In genomic region chr21:33071878-33072306, GRCh38 we compare ENCODE assay signal across 8 cellular contexts. TPM values are rescaled to one million over a fixed set of nuclear protein-coding genes. Genes with fewer than 3 reads are reported as not detected.
DNase-seq lines count a peak whose midpoint lies in the region; ATAC-seq, FAIRE-seq and TF ChIP-seq lines count a peak whose summit lies in the region.

No MANE protein-coding gene starts in this region.

- peaks cover 57% of the 10 kb centered on the region for H3K27me3 Mint-ChIP-seq in astrocyte (ENCODE audit: low read depth, unreplicated experiment)

- no peaks in the 10 kb centered on the region for H4K20me1 ChIP-seq in astrocyte (ENCODE audit: insufficient read depth, low read length)

- 3% methylated on average over 33 of the region's 33 CpGs for WGBS in liver

- TF ChIP-seq RAD21 in liver (IDR thresholded peaks at IDR 0.05): no peak

- H3K79me2 ChIP-seq in astrocyte (ENCODE audit: insufficient read depth, low read length): no peaks in the 10 kb centered on the region

- H3K4me2 ChIP-seq in astrocyte (ENCODE audit: low read length): peak overlapping the region; percentile 78

- no peak for FAIRE-seq in astrocyte (lab: Jason Lieb, UNC)

- DNase-seq in cardiac muscle cell (ENCODE audit: low read depth in 1 of 2, low spot score in 1 of 2) (peak; percentile 23 to 31), cardiac septum (ENCODE audit: low spot score) (no peak), astrocyte (ENCODE audit: low read depth) (peak; percentile 2), vagina (ENCODE audit: extremely low spot score in 2 of 2) (peak in 1 of 2 donors; percentile 52)
- no peak for DNase-seq in stimulated activated naive CD4-positive, alpha-beta T cell (lab: John Stamatoyannopoulos, UW)

- H3K9ac ChIP-seq in astrocyte (ENCODE audit: low read length) (no peak overlapping the region), liver (ENCODE audit: low read depth in 1 of 2, low read length in 2 of 2) (no peak overlapping the region)

- no peak overlapping the region for H3K27ac ChIP-seq in cardiac muscle cell
- H3K27ac ChIP-seq in astrocyte (ENCODE audit: low read depth, low read length): no peak overlapping the region
- no peak overlapping the region for H3K27ac ChIP-seq in liver (ENCODE audit: low read depth in 1 of 2, low read length in 2 of 2)
- H3K27ac ChIP-seq in vagina: no peak overlapping the region

- H3K4me1 ChIP-seq in cardiac muscle cell (ENCODE audit: low read depth): no peaks in the 10 kb centered on the region
- H3K4me1 ChIP-seq in astrocyte (ENCODE audit: insufficient read depth, low read length): no peaks in the 10 kb centered on the region
- H3K4me1 ChIP-seq in liver (ENCODE audit: control insufficient read depth in 4 of 4, insufficient read depth in 4 of 4, low read length in 3 of 4): peaks cover 15 to 26% (median 26%) of the 10 kb centered on the region in 4 donors
- H3K4me1 ChIP-seq in vagina: peaks cover 22% of the 10 kb centered on the region

- H3K27me3 ChIP-seq in cardiac muscle cell: peaks cover 100% of the 10 kb centered on the region
- peaks cover 89% of the 10 kb centered on the region for H3K27me3 ChIP-seq in astrocyte (ENCODE audit: insufficient read depth, low read length)
- peaks cover 7 to 23% (median 15%) of the 10 kb centered on the region in 4 donors for H3K27me3 ChIP-seq in liver (ENCODE audit: control insufficient read depth in 4 of 4, insufficient read depth in 4 of 4, low read length in 3 of 4)
- H3K27me3 ChIP-seq in vagina: peaks cover 6% of the 10 kb centered on the region

- peak overlapping the region; percentile 71 for H3K4me3 Mint-ChIP-seq in astrocyte (ENCODE audit: unreplicated experiment)

- no peak overlapping the region for H2AFZ ChIP-seq in astrocyte (ENCODE audit: low read depth, low read length)

- ATAC-seq in GM21529 (IDR thresholded peaks at IDR 0.05; ENCODE audit: unreplicated experiment): no peak
- no peak for ATAC-seq in HG03442 (IDR thresholded peaks at IDR 0.05; ENCODE audit: unreplicated experiment)

- no peaks in the 10 kb centered on the region for H3K36me3 ChIP-seq in cardiac muscle cell
- no peaks in the 10 kb centered on the region for H3K36me3 ChIP-seq in astrocyte (ENCODE audit: insufficient read depth, low read length)
- H3K36me3 ChIP-seq in liver (ENCODE audit: control insufficient read depth in 4 of 4, insufficient read depth in 3 of 4, low read depth in 1 of 4, low read length in 3 of 4): no peaks in the 10 kb centered on the region
- H3K36me3 ChIP-seq in vagina: no peaks in the 10 kb centered on the region

- no peaks in the 10 kb centered on the region for H3K9me3 ChIP-seq in cardiac muscle cell (ENCODE audit: low read depth)
- H3K9me3 ChIP-seq in astrocyte (ENCODE audit: insufficient read depth, low read depth, low read length): peaks cover 6% of the 10 kb centered on the region
- H3K9me3 ChIP-seq in liver (ENCODE audit: control insufficient read depth in 4 of 4, low read length in 3 of 4): peaks cover 0 to 3% (median 1%) of the 10 kb centered on the region in 4 donors
- no peaks in the 10 kb centered on the region for H3K9me3 ChIP-seq in vagina

- TF ChIP-seq POLR2A in vagina (IDR thresholded peaks at IDR 0.05): no peak

- H3K4me3 ChIP-seq in cardiac muscle cell (peak overlapping the region; percentile 37), astrocyte (ENCODE audit: insufficient read depth, low read depth, low read length) (peak overlapping the region; percentile 36), liver (ENCODE audit: low read depth in 1 of 3, low read length in 3 of 3) (peak overlapping the region; percentile 31 to 43 (median 38)), vagina (peak overlapping the region; percentile 17 to 40)

- intact Hi-C loops in cardiac septum (cut with DNase I): no loop called here
- intact Hi-C loops in vagina (cut with DNase I): loop anchor here (2.0 kb wide), 1 partner anchor 49 kb away; no protein-coding TSS in a partner anchor

- H3K4me1 Mint-ChIP-seq in astrocyte (ENCODE audit: low read depth, unreplicated experiment): peaks cover 10% of the 10 kb centered on the region

- H3K9me3 Mint-ChIP-seq in astrocyte (ENCODE audit: unreplicated experiment): peaks cover 9% of the 10 kb centered on the region

- TF ChIP-seq CTCF in cardiac muscle cell (IDR thresholded peaks at IDR 0.05; ENCODE audit: low read depth, low read length) (no peak), astrocyte (IDR thresholded peaks at IDR 0.05; ENCODE audit: insufficient read depth, low read depth, low read length) (no peak), liver (IDR thresholded peaks at IDR 0.05; ENCODE audit: low read depth, low read length, missing input control) (no peak), vagina (IDR thresholded peaks at IDR 0.05) (no peak)

- no peak overlapping the region for H3K27ac Mint-ChIP-seq in astrocyte (ENCODE audit: unreplicated experiment)

- H3K36me3 Mint-ChIP-seq in astrocyte (ENCODE audit: low read depth, unreplicated experiment): no peaks in the 10 kb centered on the region

TF ChIP-seq in liver, 16 proteins besides CTCF, POLR2A, EP300 and RAD21:
- TF ChIP-seq FOXA1 (IDR thresholded peaks at IDR 0.05): no peak
- no peak for TF ChIP-seq ZBTB33 (IDR thresholded peaks at IDR 0.05)
- no peak for TF ChIP-seq GABPA (IDR thresholded peaks at IDR 0.05 in 1 of 2, conservative IDR thresholded peaks at IDR 0.05 in 1 of 2)
- no peak for TF ChIP-seq REST (IDR thresholded peaks at IDR 0.05)
- TF ChIP-seq NR2F2 (IDR thresholded peaks at IDR 0.05): no peak
- TF ChIP-seq EGR1 (IDR thresholded peaks at IDR 0.05; ENCODE audit: low read depth in 2 of 2): no peak
- TF ChIP-seq MAX (IDR thresholded peaks at IDR 0.05): no peak

RNA-seq across cellular contexts. Expression of gene OLIG1, which starts 2.0 kb away (rescaled TPM):
- total RNA-seq in cardiac muscle cell (0.63 TPM in 1 of 2 replicates, not detected in the other), cardiac septum (0.32 TPM), astrocyte (not detected in 2 replicates), liver (under 1 TPM in 1 of 2 donors, not detected in 1; 0.19 TPM), vagina (not detected)
- polyA plus RNA-seq in cardiac muscle cell (0.65 and 0.74 TPM in 2 replicates), liver (not detected)

RNA-seq across cellular contexts. Expression of gene OLIG2, which starts 46.2 kb away (rescaled TPM):
- 0.09 TPM in 1 of 2 replicates, not detected in the other for total RNA-seq in cardiac muscle cell
- polyA plus RNA-seq in cardiac muscle cell: not detected in 2 replicates
- not detected for total RNA-seq in cardiac septum
- 2.5 and 2.6 TPM in 2 replicates for total RNA-seq in astrocyte
- total RNA-seq in liver: not detected
- not detected for polyA plus RNA-seq in liver
- not detected for total RNA-seq in vagina

Comparison
In these comparisons a context has a peak if more than half of its experiments do, and no peak if none do; other contexts are left out.
1. DNase-seq: peak in cardiac muscle cell (2 of 2) and astrocyte (single experiment); none in cardiac septum (single experiment) and stimulated activated naive CD4-positive, alpha-beta T cell (0 of 6).
2. Peak in every context shown above with its lines, with median percentiles within 50 percentile points of each other: H3K4me3 ChIP-seq.